Comparison of ENCODE assay signal across 21 cellular contexts in genomic region chr1:115652236-115652788, GRCh38. TPM values are rescaled to one million over a fixed set of nuclear protein-coding genes. Genes with fewer than 3 reads are reported as not detected.
DNase-seq lines count a peak whose midpoint lies in the region; ATAC-seq and TF ChIP-seq lines count a peak whose summit lies in the region.
"Had no signal": no experiment of that assay in that cellular context is flagged by ENCODE, and none has a peak within 500 bp of the region (broad histone marks: within the 10 kb centered on the region; RNA-seq: fewer than 3 reads in every experiment).

No MANE protein-coding gene starts in this region.

- no peaks in the 10 kb centered on the region for H3K9me2 ChIP-seq in Loucy (replicated peaks; ENCODE audit: low read depth, low read length)

- H3K4me3 ChIP-seq in Loucy (ENCODE audit: low read length, poor library complexity, severe bottlenecking) (no peak overlapping the region), body of pancreas (no peak overlapping the region)
- H3K4me3 ChIP-seq: BLaER1, GM23338, SJSA1 had no signal

- peaks cover 74% of the 10 kb centered on the region for H3K4me1 ChIP-seq in Loucy (ENCODE audit: insufficient read depth, low read length, poor library complexity, severe bottlenecking)
- H3K4me1 ChIP-seq in body of pancreas: peaks cover 54% of the 10 kb centered on the region

- WGBS in body of pancreas, 2 donors: 64 to 71% methylated on average over 2 of the region's 2 CpGs

- no peak overlapping the region for H3K27ac ChIP-seq in body of pancreas
- H3K27ac ChIP-seq: BLaER1, SJSA1 had no signal

- H3K36me3 ChIP-seq in Loucy (ENCODE audit: insufficient read depth, low read length) (peaks cover 42% of the 10 kb centered on the region), body of pancreas (replicated peaks in 1 of 2; ENCODE audit: insufficient read depth in 1 of 2, low read depth in 2 of 2) (no peaks in the 10 kb centered on the region)

- TF ChIP-seq POLR2A in body of pancreas (IDR thresholded peaks at IDR 0.05): no peak

- H3K9ac ChIP-seq in Loucy (ENCODE audit: low read depth, low read length, poor library complexity, severe bottlenecking): no peak overlapping the region
- H3K9ac ChIP-seq: BLaER1 had no signal

- H3K4me2 ChIP-seq in Loucy (ENCODE audit: low read depth, low read length, poor library complexity, severe bottlenecking): peak overlapping the region; percentile 4
- H3K4me2 ChIP-seq: GM23338 had no signal

- peak; percentile 51 for ATAC-seq in Right ventricle myocardium superior (ENCODE audit: poor library complexity)
- no peak for ATAC-seq in body of pancreas
- ATAC-seq: GM23338 had no signal

- H3F3A ChIP-seq in Loucy (ENCODE audit: low read depth): 0 out of 2 replicates have a peak, but pooled peaks cover 6% of the 10 kb centered on the region

- TF ChIP-seq CTCF in Loucy (conservative IDR thresholded peaks at IDR 0.05; ENCODE audit: low read length): no peak
- TF ChIP-seq CTCF in body of pancreas (IDR thresholded peaks at IDR 0.05): no peak

- intact Hi-C loops in Right ventricle myocardium superior (cut with DNase I): no loop called here
- intact Hi-C loops in cardiac septum (cut with DNase I): no loop called here
- intact Hi-C loops in body of pancreas (cut with DNase I): no loop called here

- H4K20me1 ChIP-seq in Loucy (ENCODE audit: insufficient read depth, low read length, poor library complexity, severe bottlenecking): peaks cover 18% of the 10 kb centered on the region

- H2AFZ ChIP-seq in Loucy (ENCODE audit: low read length): no peak overlapping the region
- H2AFZ ChIP-seq: GM23338 had no signal

- no peaks in the 10 kb centered on the region for H3K9me3 ChIP-seq in Loucy (ENCODE audit: insufficient read depth, low read depth, low read length)
- H3K9me3 ChIP-seq in body of pancreas: no peaks in the 10 kb centered on the region
- H3K9me3 ChIP-seq: SJSA1 had no signal

- H3K27me3 ChIP-seq in Loucy (ENCODE audit: insufficient read depth, low read length, poor library complexity, severe bottlenecking) (no peaks in the 10 kb centered on the region), body of pancreas (no peaks in the 10 kb centered on the region)
- H3K27me3 ChIP-seq: BLaER1, SJSA1 had no signal

- H3K79me2 ChIP-seq in Loucy (ENCODE audit: insufficient read depth, low read length): peaks cover 99% of the 10 kb centered on the region

- DNase-seq in Right ventricle myocardium superior (no peak), cardiac septum (ENCODE audit: low spot score) (no peak), body of pancreas (peak in 3 of 4 donors; percentile 21 to 55 (median 46)), NCI-H774 (lab: John Stamatoyannopoulos, UW) (no peak), HPDE6-E6E7 (ENCODE audit: extremely low spot score) (no peak), NCI-H446 treated with DMSO at 0.1 percent for 48 hours (lab: John Stamatoyannopoulos, UW) (no peak)
- DNase-seq: CD4-positive, CD25-positive, alpha-beta regulatory T cell; H9; HFFc6; Karpas-422; NCI-H1092 treated with DMSO at 0.1 percent for 48 hours; NCI-H1436; NCI-H187; NCI-H2171 treated with DMSO at 0.1 percent for 48 hours; NCI-H345; NCI-H524; NCI-H748 treated with DMSO at 0.1 percent for 48 hours had no signal

RNA-seq across cellular contexts. Expression of gene VANGL1, which starts 10.5 kb away (rescaled TPM):
- total RNA-seq in Right ventricle myocardium superior: 5.2 TPM
- total RNA-seq in cardiac septum: 7.8 TPM
- total RNA-seq in body of pancreas: 1 to 10 TPM; 2.6 to 3.9 TPM

Comparison
In these comparisons a context has a peak if more than half of its experiments do, and no peak if none do; other contexts are left out.
1. DNase-seq: peak in body of pancreas (3 of 4); none in Right ventricle myocardium superior (single experiment), cardiac septum (single experiment), NCI-H774 (single experiment), HPDE6-E6E7 (single experiment) and NCI-H446 treated with DMSO at 0.1 percent for 48 hours (single experiment).